In genomic region chr1:204507317-204508105, GRCh38 we compare ENCODE assay signal across 1 cellular context.
A peak's percentile ranks its signal among the peaks of the same experiment; 100 is the strongest.
TF ChIP-seq lines count a peak whose summit lies in the region.

No MANE protein-coding gene starts in this region.

TF ChIP-seq in K562, 482 proteins besides CTCF, POLR2A, EP300 and RAD21 (continued from another document):
- TF ChIP-seq CAMTA2 (CRISPR knock-in tag; conservative IDR thresholded peaks at IDR 0.05) (no peak), HBP1 (CRISPR knock-in tag; IDR thresholded peaks at IDR 0.05) (peak; percentile 93), SRSF1 (IDR thresholded peaks at IDR 0.05; ENCODE audit: low read depth, low read length) (no peak), ZNF133 (CRISPR knock-in tag; IDR thresholded peaks at IDR 0.05) (no peak), NR2C1 (IDR thresholded peaks at IDR 0.05) (peak; percentile 50; the same call in 1 of the 2 replicates), NR2C1 (tag; IDR thresholded peaks at IDR 0.05) (no peak), TRIM25 (IDR thresholded peaks at IDR 0.05; ENCODE audit: borderline replicate concordance) (peak; percentile 95; the same call in 1 of the 2 replicates), SOX6 (IDR thresholded peaks at IDR 0.05) (no peak), GTF2F1 (IDR thresholded peaks at IDR 0.05; ENCODE audit: low read depth, low read length) (no peak), ADNP (tag; IDR thresholded peaks at IDR 0.05) (no peak), FOXA3 (CRISPR knock-in tag; conservative IDR thresholded peaks at IDR 0.05 in 1 of 2, IDR thresholded peaks at IDR 0.05 in 1 of 2) (no peak), RBFOX2 (IDR thresholded peaks at IDR 0.05; ENCODE audit: low read depth, low read length) (peak; percentile 79), STAT5A (IDR thresholded peaks at IDR 0.05; ENCODE audit: borderline replicate concordance, low read length) (no peak), TEAD1 (CRISPR knock-in tag; IDR thresholded peaks at IDR 0.05) (0 out of 4 replicates have a peak, but pooled peaks of 1 of the 2 experiments have one; percentile 25), DNMT1 (IDR thresholded peaks at IDR 0.05) (0 out of 2 replicates have a peak, but pooled peaks have one; percentile 25), BDP1 (IDR thresholded peaks at IDR 0.05; ENCODE audit: insufficient read depth, insufficient read length) (no peak), ZNF354B (CRISPR knock-in tag; IDR thresholded peaks at IDR 0.05) (no peak), KDM5B (IDR thresholded peaks at IDR 0.05; ENCODE audit: insufficient replicate concordance, low read depth, low read length) (peak; percentile 17), POLR2G (IDR thresholded peaks at IDR 0.05; ENCODE audit: low read depth, low read length) (peak; percentile 74), NR2F6 (CRISPR knock-in tag; IDR thresholded peaks at IDR 0.05) (no peak), PRDM10 (IDR thresholded peaks at IDR 0.05; ENCODE audit: partially characterized antibody) (peak; percentile 99)
